ENCODE assay signal across 2 cellular contexts in the genomic region with DNA sequence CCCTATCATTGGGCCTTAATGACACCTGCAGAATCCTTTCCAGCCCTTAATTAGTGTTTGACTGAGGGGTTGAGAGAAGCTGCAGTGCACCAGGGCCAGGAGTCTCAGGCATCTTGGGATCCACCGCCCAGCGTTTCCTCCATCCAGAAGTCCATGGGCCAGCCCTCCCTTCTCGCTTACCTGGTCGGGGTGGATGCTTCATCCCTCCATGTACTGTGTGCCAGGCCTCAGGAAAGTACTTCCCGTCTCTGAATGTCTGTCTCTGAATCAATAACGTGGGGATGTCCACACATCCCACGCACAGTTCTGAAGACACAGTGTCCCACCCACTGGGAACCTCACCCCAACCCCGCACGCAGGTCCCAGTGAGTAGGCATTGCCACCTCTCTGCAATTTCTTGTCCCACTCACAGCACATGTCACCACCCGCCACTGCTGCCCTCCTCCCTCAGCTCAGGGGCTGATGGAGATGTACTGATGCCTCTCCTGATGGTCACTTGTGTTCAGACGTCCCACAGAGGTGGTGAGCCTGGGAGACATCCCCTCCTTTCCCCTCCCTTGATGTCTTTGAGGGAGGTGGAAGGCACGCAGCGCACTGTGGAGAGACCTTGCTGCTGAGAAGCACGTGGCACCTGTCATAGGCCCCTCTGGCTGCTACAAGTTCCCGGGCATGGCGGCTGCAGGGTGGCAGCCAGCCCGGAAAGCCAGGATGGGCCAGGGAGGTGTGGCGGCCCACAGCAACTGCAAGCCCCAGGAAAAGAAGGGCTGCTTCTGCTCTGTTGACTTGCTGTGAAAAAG.
A peak's percentile ranks its signal among the peaks of the same experiment; 100 is the strongest.
TF ChIP-seq lines count a peak whose summit lies in the region.

No MANE protein-coding gene starts in this region.

TF ChIP-seq in HEK293, 187 proteins besides CTCF, POLR2A, EP300 and RAD21:
- TF ChIP-seq OSR2 (tag by site-specific recombination; IDR thresholded peaks at IDR 0.05): no peak
- no peak for TF ChIP-seq ZNF830 (tag by site-specific recombination; IDR thresholded peaks at IDR 0.05; ENCODE audit: low read depth)
- TF ChIP-seq EGR2 (tag by site-specific recombination; IDR thresholded peaks at IDR 0.05; ENCODE audit: low read depth): peak; percentile 89
- TF ChIP-seq ZFHX2 (tag by site-specific recombination; conservative IDR thresholded peaks at IDR 0.05): peak; percentile 88
- no peak for TF ChIP-seq KLF8 (tag by site-specific recombination; IDR thresholded peaks at IDR 0.05)
TF ChIP-seq in HEK293: peak in this region for 2.

TF ChIP-seq in H1, 55 proteins besides CTCF, POLR2A, EP300 and RAD21:
- TF ChIP-seq JUN (IDR thresholded peaks at IDR 0.05; ENCODE audit: low read depth, low read length): no peak
- TF ChIP-seq, protein P1, sequence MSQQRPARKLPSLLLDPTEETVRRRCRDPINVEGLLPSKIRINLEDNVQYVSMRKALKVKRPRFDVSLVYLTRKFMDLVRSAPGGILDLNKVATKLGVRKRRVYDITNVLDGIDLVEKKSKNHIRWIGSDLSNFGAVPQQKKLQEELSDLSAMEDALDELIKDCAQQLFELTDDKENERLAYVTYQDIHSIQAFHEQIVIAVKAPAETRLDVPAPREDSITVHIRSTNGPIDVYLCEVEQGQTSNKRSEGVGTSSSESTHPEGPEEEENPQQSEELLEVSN (IDR thresholded peaks at IDR 0.05): no peak
- TF ChIP-seq ATF3 (IDR thresholded peaks at IDR 0.05; ENCODE audit: insufficient read depth, low read depth, low read length): no peak
- TF ChIP-seq CHD7 (IDR thresholded peaks at IDR 0.05; ENCODE audit: insufficient replicate concordance, low read length): no peak
- no peak for TF ChIP-seq USF2 (IDR thresholded peaks at IDR 0.05; ENCODE audit: low read length)
- TF ChIP-seq SAP30 (IDR thresholded peaks at IDR 0.05; ENCODE audit: insufficient read depth, insufficient replicate concordance, low read length): no peak
- TF ChIP-seq SP1 (IDR thresholded peaks at IDR 0.05; ENCODE audit: low read depth, low read length): no peak
- no peak for TF ChIP-seq RXRA (IDR thresholded peaks at IDR 0.05; ENCODE audit: insufficient read depth, low read depth, low read length)
- TF ChIP-seq TAF1 (IDR thresholded peaks at IDR 0.05; ENCODE audit: low read depth, low read length): no peak
